10 cellular contexts compared by ENCODE assay signal in the genomic region with DNA sequence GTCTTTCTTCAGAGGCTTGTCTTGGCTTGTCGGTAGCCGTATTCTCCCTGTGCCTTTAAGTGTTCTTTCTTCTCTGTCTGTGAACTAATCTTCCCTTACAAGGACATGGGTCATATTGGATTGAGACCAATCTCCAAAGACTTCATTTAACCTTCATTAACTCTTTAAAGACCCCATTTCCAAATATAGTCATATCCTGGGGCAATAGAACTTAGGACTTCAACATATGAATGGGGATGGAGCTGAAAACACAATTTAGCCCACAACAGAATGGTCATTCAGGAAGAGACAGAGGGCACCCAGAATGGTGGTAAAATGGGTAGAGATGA.
DNase-seq lines count a peak whose midpoint lies in the region; ATAC-seq and TF ChIP-seq lines count a peak whose summit lies in the region.
"Had no signal": no experiment of that assay in that cellular context is flagged by ENCODE, and none has a peak within 500 bp of the region (broad histone marks: within the 10 kb centered on the region; RNA-seq: fewer than 3 reads in every experiment).

No MANE protein-coding gene starts in this region.

- H3K4me3 ChIP-seq in heart right ventricle (no peak overlapping the region), OCI-LY3 (ENCODE audit: low read length) (peak overlapping the region; percentile 46), epithelial cell of esophagus (ENCODE audit: low read length) (no peak overlapping the region), upper lobe of left lung (no peak overlapping the region), gastrocnemius medialis (no peak overlapping the region), H7 (ENCODE audit: insufficient read depth, low read depth, low read length) (no peak overlapping the region)
- H3K4me3 ChIP-seq: stomach had no signal

- DNase-seq in heart right ventricle, result no peak
- DNase-seq in Right ventricle myocardium superior, result no peak
- DNase-seq in epithelial cell of esophagus (ENCODE audit: low read depth), result peak; percentile 93
- no peak for DNase-seq in upper lobe of left lung
- no peak for DNase-seq in HUDEP-2 (lab: John Stamatoyannopoulos, UW; ENCODE audit: unreplicated experiment in 76 of 76)
- DNase-seq in gastrocnemius medialis, result no peak
- DNase-seq in H7, result no peak
- DNase-seq: NCI-H524 treated with DMSO at 0.1 percent for 48 hours, stomach had no signal

- H4K20me1 ChIP-seq in OCI-LY3 (ENCODE audit: insufficient read depth, low read length), result no peaks in the 10 kb centered on the region

- 75 to 91% methylated on average over 2 of the region's 2 CpGs for WGBS in heart right ventricle, 2 donors
- 48 to 58% methylated on average over 2 of the region's 2 CpGs for WGBS in upper lobe of left lung, 2 donors

- no peaks in the 10 kb centered on the region for H3K79me2 ChIP-seq in OCI-LY3 (ENCODE audit: low read length)

- H3K9me3 ChIP-seq in heart right ventricle (peaks cover 0 to 5% (median 0%) of the 10 kb centered on the region in 11 donors), OCI-LY3 (ENCODE audit: insufficient read depth, low read length) (no peaks in the 10 kb centered on the region), upper lobe of left lung (no peaks in the 10 kb centered on the region), gastrocnemius medialis (no peaks in the 10 kb centered on the region)
- H3K9me3 ChIP-seq: stomach had no signal

- peak overlapping the region in 7 of 10 donors; percentile 64 to 81 (median 75) for H3K27ac ChIP-seq in heart right ventricle
- peak overlapping the region; percentile 92 for H3K27ac ChIP-seq in OCI-LY3 (ENCODE audit: low read length)
- H3K27ac ChIP-seq in upper lobe of left lung, result peak overlapping the region; percentile 61 to 75 (median 71)
- peak overlapping the region in 2 of 4 donors; percentile 54 for H3K27ac ChIP-seq in gastrocnemius medialis

- H3K27me3 ChIP-seq in heart right ventricle (no peaks in the 10 kb centered on the region), OCI-LY3 (ENCODE audit: low read depth, low read length) (no peaks in the 10 kb centered on the region), upper lobe of left lung (no peaks in the 10 kb centered on the region), gastrocnemius medialis (no peaks in the 10 kb centered on the region), H7 (ENCODE audit: control insufficient read depth, insufficient read depth, low read length) (no peaks in the 10 kb centered on the region)
- H3K27me3 ChIP-seq: stomach had no signal

- TF ChIP-seq POLR2A in upper lobe of left lung (IDR thresholded peaks at IDR 0.05) (no peak), gastrocnemius medialis (IDR thresholded peaks at IDR 0.05) (no peak)

- H3K36me3 ChIP-seq in heart right ventricle (no peaks in the 10 kb centered on the region), OCI-LY3 (replicated peaks; ENCODE audit: low read depth, low read length) (no peaks in the 10 kb centered on the region), upper lobe of left lung (no peaks in the 10 kb centered on the region), gastrocnemius medialis (no peaks in the 10 kb centered on the region), H7 (replicated peaks; ENCODE audit: control insufficient read depth, insufficient read depth, low read length) (no peaks in the 10 kb centered on the region)
- H3K36me3 ChIP-seq: stomach had no signal

- TF ChIP-seq EP300 in upper lobe of left lung (IDR thresholded peaks at IDR 0.05), result no peak

- peaks cover 0 to 27% (median 16%) of the 10 kb centered on the region in 9 donors for H3K4me1 ChIP-seq in heart right ventricle
- peaks cover 54% of the 10 kb centered on the region for H3K4me1 ChIP-seq in OCI-LY3 (ENCODE audit: low read length)
- H3K4me1 ChIP-seq in upper lobe of left lung, result peaks cover 8 to 18% (median 10%) of the 10 kb centered on the region in 4 donors
- H3K4me1 ChIP-seq in gastrocnemius medialis, result no peaks in the 10 kb centered on the region

- ATAC-seq in heart right ventricle (no peak), Right ventricle myocardium superior (ENCODE audit: poor library complexity) (no peak), upper lobe of left lung (ENCODE audit: low FRiP score in 2 of 2) (no peak), gastrocnemius medialis (no peak)

- TF ChIP-seq CTCF in heart right ventricle (IDR thresholded peaks at IDR 0.05), result no peak
- no peak for TF ChIP-seq CTCF in OCI-LY3 (IDR thresholded peaks at IDR 0.05; ENCODE audit: low read depth, low read length)
- TF ChIP-seq CTCF in epithelial cell of esophagus (IDR thresholded peaks at IDR 0.05; ENCODE audit: insufficient read depth, low read depth, low read length, missing control alignments), result no peak
- no peak for TF ChIP-seq CTCF in upper lobe of left lung (IDR thresholded peaks at IDR 0.05)
- no peak for TF ChIP-seq CTCF in gastrocnemius medialis (IDR thresholded peaks at IDR 0.05 in 4 of 5, conservative IDR thresholded peaks at IDR 0.05 in 1 of 5)

- H2AFZ ChIP-seq in OCI-LY3 (ENCODE audit: low read depth, low read length), result peak overlapping the region; percentile 63; the same call in 1 of the 2 replicates

- peak overlapping the region; percentile 57 for H3K9ac ChIP-seq in OCI-LY3 (ENCODE audit: low read length)

- peak overlapping the region; percentile 76 for H3K4me2 ChIP-seq in OCI-LY3 (ENCODE audit: low read length)

- intact Hi-C loops in heart right ventricle (cut with DNase I), result no loop called here
- intact Hi-C loops in Right ventricle myocardium superior (cut with DNase I), result no loop called here
- intact Hi-C loops in gastrocnemius medialis (cut with DNase I; ENCODE audit: low total_unique reads), result no loop called here

- in situ Hi-C loops in gastrocnemius medialis (cut with MboI; ENCODE audit: low sequenced_read_pairs in 4 of 4), result no loop called here
